11 cellular contexts compared by ENCODE assay signal in genomic region chr10:122019414-122019975, GRCh38. TPM values are rescaled to one million over a fixed set of nuclear protein-coding genes. Genes with fewer than 3 reads are reported as not detected.
DNase-seq lines count a peak whose midpoint lies in the region; ATAC-seq and TF ChIP-seq lines count a peak whose summit lies in the region.
"Had no signal": no experiment of that assay in that cellular context is flagged by ENCODE, and none has a peak within 500 bp of the region (broad histone marks: within the 10 kb centered on the region; RNA-seq: fewer than 3 reads in every experiment).

No MANE protein-coding gene starts in this region.

- POLR2A ChIA-PET in CD8-positive, alpha-beta memory T cell (lab: Charles Lee), result no interaction called here

- no peaks in the 10 kb centered on the region for H3K27me3 Mint-ChIP-seq in glutamatergic neuron (ENCODE audit: unreplicated experiment)
- peaks cover 12 to 14% of the 10 kb centered on the region in 2 donors for H3K27me3 Mint-ChIP-seq in CD8-positive, alpha-beta memory T cell

- H3K27ac Mint-ChIP-seq in glutamatergic neuron (ENCODE audit: unreplicated experiment), result no peak overlapping the region
- no peak overlapping the region for H3K27ac Mint-ChIP-seq in CD8-positive, alpha-beta memory T cell

- peak overlapping the region; percentile 20 for H3K4me2 ChIP-seq in skeletal muscle satellite cell (ENCODE audit: low read length)

- no peaks in the 10 kb centered on the region for H3K36me3 ChIP-seq in iPS-20b (ENCODE audit: insufficient read depth, low read depth, low read length)
- no peaks in the 10 kb centered on the region for H3K36me3 ChIP-seq in skeletal muscle satellite cell (ENCODE audit: insufficient read depth, low read length)
- H3K36me3 ChIP-seq in CD8-positive, alpha-beta memory T cell (ENCODE audit: insufficient read depth, low read length), result no peaks in the 10 kb centered on the region

- H3K9ac ChIP-seq in iPS-20b (ENCODE audit: low read depth, low read length) (peak overlapping the region; percentile 22; the same call in 1 of the 2 replicates), skeletal muscle satellite cell (ENCODE audit: low read depth, low read length) (no peak overlapping the region)

- H3K9me3 ChIP-seq in iPS-20b (ENCODE audit: insufficient read depth, low read depth, low read length) (no peaks in the 10 kb centered on the region), skeletal muscle satellite cell (replicated peaks; ENCODE audit: low read length) (no peaks in the 10 kb centered on the region)
- H3K9me3 ChIP-seq in CD8-positive, alpha-beta memory T cell (ENCODE audit: low read length), result no peaks in the 10 kb centered on the region

- CTCF ChIA-PET in CD8-positive, alpha-beta memory T cell (lab: Charles Lee), result no interaction called here

- H3K4me3 ChIP-seq in iPS-20b (ENCODE audit: low read length) (peak overlapping the region; percentile 22; the same call in 1 of the 2 replicates), skeletal muscle satellite cell (ENCODE audit: low read length) (no peak overlapping the region)
- H3K4me3 ChIP-seq in CD8-positive, alpha-beta memory T cell (ENCODE audit: low read length), result no peak overlapping the region
- H3K4me3 ChIP-seq: K562 had no signal

- peaks cover 7% of the 10 kb centered on the region; the same call in 1 of the 2 replicates for H3K4me1 ChIP-seq in iPS-20b (ENCODE audit: insufficient read depth, low read length)
- no peaks in the 10 kb centered on the region for H3K4me1 ChIP-seq in skeletal muscle satellite cell (ENCODE audit: control insufficient read depth, insufficient read depth, low read length)
- H3K4me1 ChIP-seq in CD8-positive, alpha-beta memory T cell (ENCODE audit: insufficient read depth, low read length), result no peaks in the 10 kb centered on the region

- no peak overlapping the region for H3K27ac ChIP-seq in iPS-20b (ENCODE audit: low read length)
- H3K27ac ChIP-seq in CD8-positive, alpha-beta memory T cell (ENCODE audit: low read depth, low read length), result no peak overlapping the region

- ATAC-seq in GM18502 (IDR thresholded peaks at IDR 0.05; ENCODE audit: poor library complexity, unreplicated experiment), result no peak
- ATAC-seq: K562 had no signal

- H3K36me3 Mint-ChIP-seq in glutamatergic neuron (ENCODE audit: unreplicated experiment), result no peaks in the 10 kb centered on the region
- H3K36me3 Mint-ChIP-seq in CD8-positive, alpha-beta memory T cell, result no peaks in the 10 kb centered on the region

- TF ChIP-seq CTCF in glutamatergic neuron (IDR thresholded peaks at IDR 0.05; ENCODE audit: partially characterized antibody, unreplicated experiment), result no peak

- no peaks in the 10 kb centered on the region for H3K9me3 Mint-ChIP-seq in glutamatergic neuron (ENCODE audit: unreplicated experiment)
- no peaks in the 10 kb centered on the region for H3K9me3 Mint-ChIP-seq in CD8-positive, alpha-beta memory T cell

- DNase-seq in HT-29 (ENCODE audit: low spot score), result peak; percentile 67
- peak; percentile 37 to 59 for DNase-seq in SHP77 (lab: John Stamatoyannopoulos, UW)
- no peak for DNase-seq in glutamatergic neuron
- DNase-seq in CD8-positive, alpha-beta memory T cell, result no peak
- DNase-seq in H4 (ENCODE audit: low spot score), result no peak
- DNase-seq: amygdala; stimulated activated CD4-positive, alpha-beta T cell treated with anti-CD3 and anti-CD28 coated beads, Interleukin-2, amount 100 ng/mL, for 48 hours had no signal

- peaks cover 4% of the 10 kb centered on the region for H3K4me1 Mint-ChIP-seq in glutamatergic neuron (ENCODE audit: low read depth, unreplicated experiment)
- no peaks in the 10 kb centered on the region for H3K4me1 Mint-ChIP-seq in CD8-positive, alpha-beta memory T cell

- H3K27me3 ChIP-seq in iPS-20b (ENCODE audit: insufficient read depth, low read length) (no peaks in the 10 kb centered on the region), skeletal muscle satellite cell (ENCODE audit: control insufficient read depth, insufficient read depth, low read length) (peaks cover 30% of the 10 kb centered on the region)
- H3K27me3 ChIP-seq in CD8-positive, alpha-beta memory T cell (ENCODE audit: insufficient read depth, low read length, poor library complexity, severe bottlenecking), result no peaks in the 10 kb centered on the region

- H3K4me3 Mint-ChIP-seq in glutamatergic neuron (ENCODE audit: unreplicated experiment), result no peak overlapping the region
- no peak overlapping the region for H3K4me3 Mint-ChIP-seq in CD8-positive, alpha-beta memory T cell

RNA-seq across cellular contexts. Expression of gene TACC2, which starts 30.5 kb away (rescaled TPM):
- 13.4 and 25.0 TPM in 2 replicates for total RNA-seq in HT-29 (2014; rRNA removed; shearing (Covaris generic))
- 5.3 and 6.3 TPM in 2 replicates for total RNA-seq in skeletal muscle satellite cell (2012; rRNA removed)
- total RNA-seq in glutamatergic neuron (ENCODE audit: unreplicated experiment), result 499 TPM
- total RNA-seq in CD8-positive, alpha-beta memory T cell, result not detected
- not detected for polyA plus RNA-seq in CD8-positive, alpha-beta memory T cell
- total RNA-seq in H4 (2014; rRNA removed; shearing (Covaris generic)), result 1.8 and 3.0 TPM in 2 replicates

RNA-seq across cellular contexts. Expression of gene NSMCE4A, which starts 44.5 kb away (rescaled TPM):
- 73.2 and 88.1 TPM in 2 replicates for total RNA-seq in HT-29 (2014; rRNA removed; shearing (Covaris generic))
- 37.0 and 41.5 TPM in 2 replicates for total RNA-seq in skeletal muscle satellite cell (2012; rRNA removed)
- total RNA-seq in glutamatergic neuron (ENCODE audit: unreplicated experiment), result 42.4 TPM
- 10 to 100 TPM; 67.8 to 70.9 TPM for total RNA-seq in CD8-positive, alpha-beta memory T cell
- polyA plus RNA-seq in CD8-positive, alpha-beta memory T cell, result 58.2 TPM
- 52.6 and 62.4 TPM in 2 replicates for total RNA-seq in H4 (2014; rRNA removed; shearing (Covaris generic))

Comparison
In these comparisons a context has a peak if more than half of its experiments do, and no peak if none do; other contexts are left out.
1. DNase-seq: peak in HT-29 (single experiment) and SHP77 (2 of 2); none in glutamatergic neuron (single experiment), CD8-positive, alpha-beta memory T cell (0 of 5) and H4 (single experiment).
2. RNA of gene TACC2, which starts 30.5 kb away (total RNA-seq): 499 TPM in glutamatergic neuron (single experiment); 13.4 to 25.0 TPM in HT-29, 1.8 to 3.0 TPM in H4 and not detected in CD8-positive, alpha-beta memory T cell; every median in the first group is over 10 times any median in the second.